13 cellular contexts compared by ENCODE assay signal in the genomic region with DNA sequence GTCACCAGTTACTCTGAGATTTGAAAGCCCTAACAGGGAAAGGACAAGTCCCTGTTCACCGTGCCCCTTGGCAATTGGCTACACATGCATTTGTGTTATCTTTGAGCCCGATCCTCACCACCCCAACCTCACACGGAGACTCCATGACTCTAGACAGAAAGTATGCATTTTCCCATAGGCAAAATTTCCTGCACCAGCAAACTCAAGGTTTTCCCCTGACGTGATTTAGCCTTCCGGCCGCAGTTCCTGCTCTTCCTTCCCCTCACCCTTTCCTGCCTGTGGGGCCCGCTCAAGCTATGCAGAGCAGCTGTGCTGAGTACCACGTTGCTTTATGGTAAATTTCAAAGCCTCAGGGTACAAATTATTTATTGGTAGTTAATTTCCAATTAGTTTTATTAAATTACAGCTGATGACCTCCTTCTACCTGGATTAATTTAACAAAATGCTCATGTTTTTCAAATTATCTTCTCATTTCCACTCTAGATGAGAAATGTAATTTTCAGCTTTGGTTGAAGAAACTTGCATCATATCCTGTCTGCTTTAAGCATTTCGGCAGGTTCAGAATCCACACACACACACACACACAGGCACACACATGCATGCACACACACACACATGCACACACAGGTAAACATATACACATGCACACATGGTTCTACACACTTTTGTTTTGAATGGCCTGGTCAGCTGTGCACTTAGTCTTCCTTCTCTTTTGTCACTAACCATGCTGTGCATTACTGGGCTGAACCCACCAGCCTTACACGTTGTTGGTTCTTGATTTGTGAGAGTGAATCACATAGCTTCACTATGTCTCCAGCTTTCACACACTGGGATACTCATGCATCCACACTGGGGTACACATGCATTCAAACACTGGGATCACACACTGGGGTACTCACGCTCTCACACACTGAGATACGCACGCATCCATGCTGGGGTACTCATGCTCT.
DNase-seq lines count a peak whose midpoint lies in the region; ATAC-seq and TF ChIP-seq lines count a peak whose summit lies in the region.
"Had no signal": no experiment of that assay in that cellular context is flagged by ENCODE, and none has a peak within 500 bp of the region (broad histone marks: within the 10 kb centered on the region; RNA-seq: fewer than 3 reads in every experiment).

No MANE protein-coding gene starts in this region.

- H3K27me3 ChIP-seq in breast epithelium (no peaks in the 10 kb centered on the region), foreskin keratinocyte (no peaks in the 10 kb centered on the region), spleen (replicated peaks in 1 of 7) (no peaks in the 10 kb centered on the region)

- POLR2A ChIA-PET in MCF 10A (lab: Yijun Ruan, JAX) = interaction anchor here (0.6 to 5.3 kb wide), 5 partner anchors 12 to 392 kb away, joined by 3 to 40 read pairs (median 4); no protein-coding TSS in a partner anchor
- POLR2A ChIA-PET in activated CD4-positive, alpha-beta memory T cell treated with anti-CD3 and anti-CD28 coated beads for 36 hours (lab: Charles Lee) = no interaction called here

- 54 to 65% (median 56%) methylated on average over 13 of the region's 13 CpGs for WGBS in spleen, 5 donors

- no peak overlapping the region for H3K4me3 ChIP-seq in breast epithelium
- H3K4me3 ChIP-seq in spleen = peak overlapping the region in 1 of 8 donors; percentile 1

- H3K4me3 Mint-ChIP-seq in MCF 10A (ENCODE audit: unreplicated experiment) = no peak overlapping the region
- no peak overlapping the region for H3K4me3 Mint-ChIP-seq in activated CD4-positive, alpha-beta memory T cell treated with anti-CD3 and anti-CD28 coated beads for 36 hours

- intact Hi-C loops in MCF 10A (cut with micrococcal nuclease) (no loop called here), breast epithelium (cut with DNase I; ENCODE audit: low total_unique reads) (no loop called here), spleen (cut with DNase I; ENCODE audit: low total_unique reads) (no loop called here)
- intact Hi-C loops in activated CD4-positive, alpha-beta memory T cell treated with anti-CD3 and anti-CD28 coated beads for 36 hours (cut with micrococcal nuclease) = no loop called here

- no peaks in the 10 kb centered on the region for H3K36me3 Mint-ChIP-seq in MCF 10A (ENCODE audit: insufficient read depth, unreplicated experiment)
- no peaks in the 10 kb centered on the region for H3K36me3 Mint-ChIP-seq in activated CD4-positive, alpha-beta memory T cell treated with anti-CD3 and anti-CD28 coated beads for 36 hours

- H3K4me1 ChIP-seq in breast epithelium = no peaks in the 10 kb centered on the region
- H3K4me1 ChIP-seq in foreskin keratinocyte = peaks cover 34% of the 10 kb centered on the region
- H3K4me1 ChIP-seq in spleen = peaks cover 8 to 40% (median 19%) of the 10 kb centered on the region in 6 donors

- TF ChIP-seq POLR2A in breast epithelium (IDR thresholded peaks at IDR 0.05) (no peak), spleen (IDR thresholded peaks at IDR 0.05) (no peak)

- no peaks in the 10 kb centered on the region for H3K27me3 Mint-ChIP-seq in MCF 10A (ENCODE audit: insufficient read depth, unreplicated experiment)
- peaks cover 3% of the 10 kb centered on the region for H3K27me3 Mint-ChIP-seq in activated CD4-positive, alpha-beta memory T cell treated with anti-CD3 and anti-CD28 coated beads for 36 hours

- no TSS peak for BruUV-seq in MCF 10A (replicated peaks; lab: Mats Ljungman, UMichigan)

- H3K9me3 Mint-ChIP-seq in MCF 10A (ENCODE audit: unreplicated experiment) = no peaks in the 10 kb centered on the region
- no peaks in the 10 kb centered on the region for H3K9me3 Mint-ChIP-seq in activated CD4-positive, alpha-beta memory T cell treated with anti-CD3 and anti-CD28 coated beads for 36 hours

- no peaks in the 10 kb centered on the region for H3K9me3 ChIP-seq in breast epithelium
- no peaks in the 10 kb centered on the region for H3K9me3 ChIP-seq in spleen

- TF ChIP-seq CTCF in MCF 10A (IDR thresholded peaks at IDR 0.05; ENCODE audit: unreplicated experiment) (no peak), breast epithelium (IDR thresholded peaks at IDR 0.05) (no peak), foreskin keratinocyte (conservative IDR thresholded peaks at IDR 0.05) (peak; percentile 60), spleen (IDR thresholded peaks at IDR 0.05 in 8 of 11, conservative IDR thresholded peaks at IDR 0.05 in 3 of 11) (no peak)

- peak overlapping the region; percentile 75 for H3K27ac Mint-ChIP-seq in MCF 10A (ENCODE audit: low read depth, unreplicated experiment)
- peak overlapping the region; percentile 40 for H3K27ac Mint-ChIP-seq in activated CD4-positive, alpha-beta memory T cell treated with anti-CD3 and anti-CD28 coated beads for 36 hours

- peaks cover 34% of the 10 kb centered on the region for H3K4me1 Mint-ChIP-seq in MCF 10A (ENCODE audit: insufficient read depth, unreplicated experiment)
- H3K4me1 Mint-ChIP-seq in activated CD4-positive, alpha-beta memory T cell treated with anti-CD3 and anti-CD28 coated beads for 36 hours (ENCODE audit: low read depth) = peaks cover 34% of the 10 kb centered on the region

- H3K27ac ChIP-seq in breast epithelium = no peak overlapping the region
- H3K27ac ChIP-seq in foreskin keratinocyte = peak overlapping the region; percentile 81
- peak overlapping the region in 5 of 8 donors; percentile 21 to 62 (median 47) for H3K27ac ChIP-seq in spleen

- no peaks in the 10 kb centered on the region for H3K36me3 ChIP-seq in breast epithelium
- no peaks in the 10 kb centered on the region for H3K36me3 ChIP-seq in spleen

- DNase-seq in MCF 10A (ENCODE audit: unreplicated experiment) (peak; percentile 59), breast epithelium (ENCODE audit: low spot score in 2 of 2) (no peak), foreskin keratinocyte (peak; percentile 87 to 98), spleen (no peak), pons (ENCODE audit: low spot score) (no peak)
- peak; percentile 34 for DNase-seq in activated CD4-positive, alpha-beta memory T cell treated with anti-CD3 and anti-CD28 coated beads for 36 hours
- DNase-seq: activated CD4-positive, alpha-beta T cell treated with anti-CD3 and anti-CD28 coated beads, Interleukin-2, amount 50 U/mL, for 48 hours; GDM1; NCI-H446 treated with DMSO at 0.1 percent for 48 hours; SHP77 treated with DMSO at 0.1 percent for 48 hours had no signal

- ATAC-seq in foreskin keratinocyte = peak; percentile 83
- ATAC-seq in HG02588 (IDR thresholded peaks at IDR 0.05; ENCODE audit: unreplicated experiment) = no peak
- no peak for ATAC-seq in HG02623 (IDR thresholded peaks at IDR 0.05; ENCODE audit: unreplicated experiment)
- ATAC-seq: sciatic nerve had no signal

- CTCF ChIA-PET in MCF 10A (lab: Yijun Ruan, JAX) = interaction anchor here (0.6 to 0.8 kb wide), 2 partner anchors 319 to 467 kb away, joined by 3 read pairs; no protein-coding TSS in a partner anchor
- CTCF ChIA-PET in activated CD4-positive, alpha-beta memory T cell treated with anti-CD3 and anti-CD28 coated beads for 36 hours (lab: Charles Lee) = no interaction called here

Comparison
In these comparisons a context has a peak if more than half of its experiments do, and no peak if none do; other contexts are left out.
1. DNase-seq: peak in MCF 10A (single experiment), activated CD4-positive, alpha-beta memory T cell treated with anti-CD3 and anti-CD28 coated beads for 36 hours (single experiment) and foreskin keratinocyte (2 of 2); none in breast epithelium (0 of 2), spleen (single experiment) and pons (single experiment).
2. H3K27ac ChIP-seq: peak in foreskin keratinocyte (single experiment) and spleen (5 of 8); none in breast epithelium (0 of 2).